Comparison of ENCODE assay signal across 27 cellular contexts in the genomic region with DNA sequence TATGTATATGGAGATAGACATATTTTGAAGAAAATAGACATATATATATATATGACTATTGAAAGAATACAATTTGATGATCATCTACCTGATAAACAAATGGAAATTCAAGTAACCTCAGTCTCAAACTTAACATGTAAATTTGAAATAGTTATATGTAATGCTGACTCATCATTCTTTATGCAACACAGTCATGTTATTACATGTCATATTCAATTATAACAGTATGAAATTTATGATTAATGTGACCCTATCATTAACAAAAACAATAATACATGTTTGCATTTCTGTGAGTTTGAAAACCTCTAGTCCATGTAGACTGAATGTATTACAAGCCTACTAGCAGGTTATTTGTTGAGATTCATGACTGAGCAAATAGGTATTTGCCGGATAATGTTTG.
"Had no signal": no experiment of that assay in that cellular context is flagged by ENCODE, and none has a peak within 500 bp of the region (broad histone marks: within the 10 kb centered on the region; RNA-seq: fewer than 3 reads in every experiment).

No MANE protein-coding gene starts in this region.

- H3K4me3 ChIP-seq: Peyer's patch, SJCRH30 had no signal

- ATAC-seq: activated CD8-positive, alpha-beta T cell treated with anti-CD3 and anti-CD28 coated beads, Interleukin-2, amount 10 ng/mL, durations not matched to agents 7 days and 5 days; WTC11 had no signal

- H3K36me3 ChIP-seq: Peyer's patch, SJCRH30 had no signal

- H3K9me3 ChIP-seq: Peyer's patch, SJCRH30, SK-N-SH had no signal

- DNase-seq: activated CD4-positive, alpha-beta T cell treated with anti-CD3 and anti-CD28 coated beads for 48 hours; activated CD4-positive, alpha-beta T cell treated with anti-CD3 and anti-CD28 coated beads, Interleukin-2, amount 50 U/mL, for 4 hours; activated CD4-positive, CD25-positive, alpha-beta regulatory T cell treated with anti-CD3 and anti-CD28 coated beads, Interleukin-2, amount 50 U/mL, for 72 hours; activated CD8-positive, alpha-beta memory T cell treated with anti-CD3 and anti-CD28 coated beads, Interleukin-2, amount 50 U/mL, for 48 hours; activated CD8-positive, alpha-beta T cell treated with anti-CD3 and anti-CD28 coated beads, Interleukin-2, amount 10 ng/mL, durations not matched to agents 7 days and 5 days; activated effector memory CD4-positive, alpha-beta T cell treated with Interleukin-2 at 50 U/mL for 16 hours; activated naive CD4-positive, alpha-beta T cell; activated T-cell treated with anti-CD3 and anti-CD28 coated beads, Interleukin-2, amount 50 U/mL, for 1 hour; aorta; NCI-H1092; NCI-H1417 treated with DMSO at 0.1 percent for 48 hours; NCI-H1694; NCI-H2029; NCI-H2107; NCI-H2171 treated with DMSO at 0.1 percent for 48 hours; NCI-H226; NCI-H526; NCI-H82; NK-92 treated with Interleukin-12 subunit alpha and Interleukin-12 subunit beta, amount 100 ng/mL, for 24 hours; Peyer's patch; Right ventricle myocardium superior; SJCRH30; SK-N-SH; SW 1271 had no signal

- H3K27me3 ChIP-seq: Peyer's patch, SJCRH30 had no signal

- H3K27ac ChIP-seq: KMS-11, Peyer's patch, RWPE1, SJCRH30 had no signal

- H3K4me1 ChIP-seq: Peyer's patch, SJCRH30 had no signal
